Comparison of ENCODE assay signal across 10 cellular contexts in genomic region chr19:2281265-2282061, GRCh38. TPM values are rescaled to one million over a fixed set of nuclear protein-coding genes. Genes with fewer than 3 reads are reported as not detected.
A peak's percentile ranks its signal among the peaks of the same experiment; 100 is the strongest.
DNase-seq lines count a peak whose midpoint lies in the region; ATAC-seq and TF ChIP-seq lines count a peak whose summit lies in the region.
"Not testable (repeated sequence)": the region's sequence is repeated elsewhere in the genome, so short reads cannot be mapped to it uniquely, and the experiment has no call there.
"Had no signal": no experiment of that assay in that cellular context is flagged by ENCODE, and none has a peak within 500 bp of the region (broad histone marks: within the 10 kb centered on the region; RNA-seq: fewer than 3 reads in every experiment).

No MANE protein-coding gene starts in this region.

- not testable (repeated sequence) for H3K9me2 ChIP-seq in hepatocyte (replicated peaks; ENCODE audit: insufficient read depth)

- intact Hi-C loops in upper lobe of right lung (cut with DNase I): not testable (repeated sequence)

- H3K79me2 ChIP-seq in hepatocyte: not testable (repeated sequence)

- H3K4me1 ChIP-seq in Peyer's patch (peaks cover 0 to 24% (median 5%) of the 10 kb centered on the region in 4 donors), hepatocyte (ENCODE audit: insufficient read depth) (peaks cover 11% of the 10 kb centered on the region), mucosa of rectum (ENCODE audit: control insufficient read depth in 2 of 2, insufficient read depth in 2 of 2, low read length in 2 of 2) (peaks cover 7 to 12% of the 10 kb centered on the region in 2 donors), upper lobe of right lung (peaks cover 11% of the 10 kb centered on the region)
- H3K4me1 ChIP-seq in effector memory CD4-positive, alpha-beta T cell (ENCODE audit: control insufficient read depth, insufficient read depth, low read length, poor library complexity, severe bottlenecking): not testable (repeated sequence)

- H3K4me1 Mint-ChIP-seq in activated naive CD8-positive, alpha-beta T cell treated with anti-CD3 and anti-CD28 coated beads, Interleukin-2, amount 10 ng/mL, durations not matched to agents 7 days and 5 days: not testable (repeated sequence)

- TF ChIP-seq POLR2A in Peyer's patch (IDR thresholded peaks at IDR 0.05): not testable (repeated sequence)

- DNase-seq in Peyer's patch; activated naive CD8-positive, alpha-beta T cell treated with anti-CD3 and anti-CD28 coated beads, Interleukin-2, amount 10 ng/mL, durations not matched to agents 7 days and 5 days; effector memory CD4-positive, alpha-beta T cell; hepatocyte (ENCODE audit: low spot score); skeletal muscle cell (ENCODE audit: low read depth); upper lobe of right lung: not testable (repeated sequence)

- not testable (repeated sequence) for H3K36me3 ChIP-seq in Peyer's patch; effector memory CD4-positive, alpha-beta T cell (ENCODE audit: control insufficient read depth, insufficient read depth, low read length); hepatocyte (replicated peaks; ENCODE audit: insufficient read depth, low read depth); mucosa of rectum (ENCODE audit: control insufficient read depth in 2 of 2, insufficient read depth in 2 of 2, low read length in 2 of 2); upper lobe of right lung

- H3K9me3 Mint-ChIP-seq in activated naive CD8-positive, alpha-beta T cell treated with anti-CD3 and anti-CD28 coated beads, Interleukin-2, amount 10 ng/mL, durations not matched to agents 7 days and 5 days: not testable (repeated sequence)

- not testable (repeated sequence) for H3K27me3 ChIP-seq in Peyer's patch; effector memory CD4-positive, alpha-beta T cell (replicated peaks; ENCODE audit: control insufficient read depth, insufficient read depth, low read length, poor library complexity, severe bottlenecking); mucosa of rectum (ENCODE audit: control insufficient read depth in 2 of 2, insufficient read depth in 2 of 2, low read length in 2 of 2); upper lobe of right lung
- peaks cover 15% of the 10 kb centered on the region for H3K27me3 ChIP-seq in hepatocyte

- not testable (repeated sequence) for H3K9me3 ChIP-seq in Peyer's patch; effector memory CD4-positive, alpha-beta T cell (ENCODE audit: control insufficient read depth, low read length); hepatocyte (ENCODE audit: low read depth); mucosa of rectum (ENCODE audit: control insufficient read depth in 2 of 2, low read length in 2 of 2); upper lobe of right lung

- ATAC-seq in activated naive CD8-positive, alpha-beta T cell treated with anti-CD3 and anti-CD28 coated beads, Interleukin-2, amount 10 ng/mL, durations not matched to agents 7 days and 5 days (ENCODE audit: low read depth): not testable (repeated sequence)
- peak; percentile 34 for ATAC-seq in upper lobe of right lung

- H3K27ac ChIP-seq in Peyer's patch: peak overlapping the region; percentile 52 to 80 (median 58)
- H3K27ac ChIP-seq in effector memory CD4-positive, alpha-beta T cell (ENCODE audit: insufficient read depth, low read length, poor library complexity, severe bottlenecking); hepatocyte; mucosa of rectum (ENCODE audit: low read depth in 2 of 2, low read length in 2 of 2): not testable (repeated sequence)
- peak overlapping the region; percentile 78 for H3K27ac ChIP-seq in upper lobe of right lung

- H3K4me3 ChIP-seq in GM08714 (ENCODE audit: low read length): peak overlapping the region; percentile 15; the same call in 1 of the 2 replicates
- H3K4me3 ChIP-seq in Peyer's patch: peak overlapping the region; percentile 19 to 49 (median 43)
- peak overlapping the region; percentile 15 for H3K4me3 ChIP-seq in effector memory CD4-positive, alpha-beta T cell (ENCODE audit: insufficient read depth, low read depth, low read length, poor library complexity, severe bottlenecking)
- H3K4me3 ChIP-seq in hepatocyte: not testable (repeated sequence)
- peak overlapping the region; percentile 50 for H3K4me3 ChIP-seq in mucosa of rectum (ENCODE audit: low read length in 2 of 2)
- peak overlapping the region; percentile 34 for H3K4me3 ChIP-seq in skeletal muscle cell (ENCODE audit: low read depth, low read length)
- H3K4me3 ChIP-seq in upper lobe of right lung: peak overlapping the region; percentile 51

- WGBS in hepatocyte (ENCODE audit: low lambda C conversion rate, missing lambda C conversion rate): 26% methylated on average over 12 of the region's 16 CpGs

- H3K9ac ChIP-seq in mucosa of rectum (ENCODE audit: low read depth in 1 of 2, low read length in 2 of 2): peak overlapping the region in 1 of 2 donors; percentile 14

- POLR2A ChIA-PET in activated naive CD8-positive, alpha-beta T cell treated with anti-CD3 and anti-CD28 coated beads, Interleukin-2, amount 10 ng/mL, durations not matched to agents 7 days and 5 days (lab: Charles Lee): interaction anchor here (1.0 to 1.1 kb wide), 2 partner anchors 46 to 194 kb away, joined by 3 to 4 read pairs; partner anchors contain the start of gene GADD45B

- H3K27ac Mint-ChIP-seq in activated naive CD8-positive, alpha-beta T cell treated with anti-CD3 and anti-CD28 coated beads, Interleukin-2, amount 10 ng/mL, durations not matched to agents 7 days and 5 days: peak overlapping the region; percentile 42

- TF ChIP-seq CTCF in Peyer's patch (IDR thresholded peaks at IDR 0.05); hepatocyte (IDR thresholded peaks at IDR 0.05; ENCODE audit: poor library complexity); upper lobe of right lung (IDR thresholded peaks at IDR 0.05): not testable (repeated sequence)

- H3K36me3 Mint-ChIP-seq in activated naive CD8-positive, alpha-beta T cell treated with anti-CD3 and anti-CD28 coated beads, Interleukin-2, amount 10 ng/mL, durations not matched to agents 7 days and 5 days: not testable (repeated sequence)

- H3K27me3 Mint-ChIP-seq in activated naive CD8-positive, alpha-beta T cell treated with anti-CD3 and anti-CD28 coated beads, Interleukin-2, amount 10 ng/mL, durations not matched to agents 7 days and 5 days: not testable (repeated sequence)

- H2AFZ ChIP-seq in hepatocyte: not testable (repeated sequence)

- H4K20me1 ChIP-seq in hepatocyte (ENCODE audit: insufficient read depth, poor library complexity, severe bottlenecking): not testable (repeated sequence)

- H3K4me3 Mint-ChIP-seq in activated naive CD8-positive, alpha-beta T cell treated with anti-CD3 and anti-CD28 coated beads, Interleukin-2, amount 10 ng/mL, durations not matched to agents 7 days and 5 days: peak overlapping the region; percentile 63

- peak overlapping the region; percentile 84 for H3K4me2 ChIP-seq in hepatocyte

RNA-seq across cellular contexts. Expression of gene PEAK3, which starts 0.5 kb away (rescaled TPM):
- total RNA-seq in Peyer's patch (1 to 10 TPM; 1.2 to 5.8 (median 2.6) TPM), hepatocyte (not detected in 2 replicates), upper lobe of right lung (4.5 TPM)
- under 1 TPM in 1 of 2 experiments, not detected in 1; 0.14 TPM for total RNA-seq in activated naive CD8-positive, alpha-beta T cell treated with anti-CD3 and anti-CD28 coated beads, Interleukin-2, amount 10 ng/mL, durations not matched to agents 7 days and 5 days
- 0.15 and 0.57 TPM in 2 replicates for polyA plus RNA-seq in hepatocyte
- total RNA-seq: cerebellum, SK-MEL-5 had no signal

RNA-seq across cellular contexts. Expression of gene JSRP1, which starts 25.2 kb away (rescaled TPM):
- total RNA-seq in Peyer's patch (not detected), hepatocyte (0.30 TPM in 1 of 2 replicates, not detected in the other), upper lobe of right lung (1.1 TPM)
- total RNA-seq in activated naive CD8-positive, alpha-beta T cell treated with anti-CD3 and anti-CD28 coated beads, Interleukin-2, amount 10 ng/mL, durations not matched to agents 7 days and 5 days: 1 to 10 TPM; 1.1 to 1.4 TPM
- polyA plus RNA-seq in hepatocyte: 0.91 and 0.93 TPM in 2 replicates
- total RNA-seq: cerebellum had no signal

RNA-seq across cellular contexts. Expression of gene LINGO3, which starts 26.5 kb away (rescaled TPM):
- total RNA-seq in Peyer's patch: 1 to 10 TPM in 1 of 4 donors, under 1 TPM in 1, not detected in 2; 0.54 to 5.0 TPM
- total RNA-seq in activated naive CD8-positive, alpha-beta T cell treated with anti-CD3 and anti-CD28 coated beads, Interleukin-2, amount 10 ng/mL, durations not matched to agents 7 days and 5 days: under 1 TPM; 0.69 to 0.82 TPM
- total RNA-seq in hepatocyte: not detected in 2 replicates
- polyA plus RNA-seq in hepatocyte: not detected in 2 replicates
- not detected for total RNA-seq in upper lobe of right lung

RNA-seq across cellular contexts. Expression of gene AMH, which starts 32.3 kb away (rescaled TPM):
- total RNA-seq in Peyer's patch: 1 to 10 TPM in 2 of 4 donors, under 1 TPM in 1, not detected in 1; 0.95 to 4.7 (median 1.6) TPM
- total RNA-seq in activated naive CD8-positive, alpha-beta T cell treated with anti-CD3 and anti-CD28 coated beads, Interleukin-2, amount 10 ng/mL, durations not matched to agents 7 days and 5 days: 10 to 100 TPM in 1 of 2 experiments, 1 to 10 TPM in 1; 9.7 to 10.4 TPM
- total RNA-seq in hepatocyte: 3.9 and 8.2 TPM in 2 replicates
- 20.9 and 22.3 TPM in 2 replicates for polyA plus RNA-seq in hepatocyte
- total RNA-seq in upper lobe of right lung: 6.1 TPM

RNA-seq across cellular contexts. Expression of gene SF3A2, which starts 44.8 kb away (rescaled TPM):
- total RNA-seq in Peyer's patch: 100 to 1,000 TPM in 1 of 4 donors, 10 to 100 TPM in 3; 38.7 to 133 (median 72.3) TPM
- 100 to 1,000 TPM; 171 TPM for total RNA-seq in activated naive CD8-positive, alpha-beta T cell treated with anti-CD3 and anti-CD28 coated beads, Interleukin-2, amount 10 ng/mL, durations not matched to agents 7 days and 5 days
- 17.9 and 21.2 TPM in 2 replicates for total RNA-seq in hepatocyte
- 75.3 and 81.1 TPM in 2 replicates for polyA plus RNA-seq in hepatocyte
- 67.1 TPM for total RNA-seq in upper lobe of right lung
